ENCODE assay signal across 9 cellular contexts in the genomic region with DNA sequence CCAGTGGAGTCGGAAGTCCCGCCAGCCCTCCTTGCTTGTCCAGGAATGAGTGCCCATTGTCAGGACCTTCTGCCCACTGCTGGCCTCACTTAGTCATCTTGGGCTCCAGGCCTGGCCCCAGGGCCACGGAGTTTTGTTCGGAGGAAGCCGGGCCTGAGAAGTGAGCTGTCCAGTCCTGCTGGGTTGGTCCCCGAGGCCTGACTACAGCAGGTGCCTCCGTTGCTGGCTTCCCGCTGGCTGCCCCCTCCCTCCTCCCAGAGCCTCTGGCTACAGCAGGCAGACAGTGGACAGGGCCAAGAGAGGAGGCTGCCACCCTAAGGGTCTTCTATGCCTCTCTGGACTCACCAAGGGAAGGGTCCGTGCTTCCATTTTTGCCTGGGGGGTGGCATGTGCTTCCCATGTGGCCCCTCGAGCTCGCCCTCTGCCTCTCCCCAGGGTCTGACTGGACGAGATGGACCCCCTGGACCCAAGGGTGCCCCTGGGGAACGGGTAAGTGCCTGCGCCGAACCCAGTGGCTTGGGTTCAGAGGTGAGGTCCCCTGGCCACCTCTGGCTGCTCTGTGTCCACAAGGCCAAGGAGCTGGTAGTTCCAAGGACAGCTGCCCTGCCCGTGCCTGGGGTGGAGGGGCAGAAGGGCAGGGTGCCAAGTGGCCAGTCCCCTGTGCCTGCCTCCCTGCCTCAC. TPM values are rescaled to one million over a fixed set of nuclear protein-coding genes. Genes with fewer than 3 reads are reported as not detected.
DNase-seq lines count a peak whose midpoint lies in the region; TF ChIP-seq lines count a peak whose summit lies in the region.
"Had no signal": no experiment of that assay in that cellular context is flagged by ENCODE, and none has a peak within 500 bp of the region (broad histone marks: within the 10 kb centered on the region; RNA-seq: fewer than 3 reads in every experiment).

No MANE protein-coding gene starts in this region.

- no peak overlapping the region for H3K4me3 ChIP-seq in H7 (ENCODE audit: insufficient read depth, low read depth, low read length)
- no peak overlapping the region for H3K4me3 ChIP-seq in foreskin fibroblast (ENCODE audit: low read depth in 1 of 2, low read length in 2 of 2)
- H3K4me3 ChIP-seq in sigmoid colon: no peak overlapping the region

- WGBS in sigmoid colon, 2 donors: 46 to 72% methylated on average over 16 of the region's 16 CpGs

- H3K4me1 ChIP-seq in sigmoid colon: peaks cover 2 to 59% (median 47%) of the 10 kb centered on the region in 4 donors

- POLR2A ChIA-PET in RWPE1 (lab: Yijun Ruan, JAX; ENCODE audit: low non-redundant PET): no interaction called here

- DNase-seq in H7 (peak; percentile 63), RWPE1 (ENCODE audit: low spot score) (peak; percentile 55), foreskin fibroblast (peak; percentile 65 to 86), sigmoid colon (no peak), NCI-H187 (lab: John Stamatoyannopoulos, UW) (no peak)
- DNase-seq in NK-92 treated with Interleukin-12 subunit alpha and Interleukin-12 subunit beta, amount 100 ng/mL, for 24 hours (lab: John Stamatoyannopoulos, UW): no peak
- DNase-seq in activated effector memory CD4-positive, alpha-beta T cell treated with anti-CD3 and anti-CD28 coated beads, Interleukin-2, amount 50 U/mL, for 16 hours: no peak
- DNase-seq: activated T-cell treated with anti-CD3 and anti-CD28 coated beads, Interleukin-2, amount 50 U/mL, for 1 hour; SIG-M5 had no signal

- H3K9me3 ChIP-seq in sigmoid colon: no peaks in the 10 kb centered on the region

- intact Hi-C loops in sigmoid colon (cut with DNase I): no loop called here

- peaks cover 8% of the 10 kb centered on the region for H3K27me3 ChIP-seq in H7 (ENCODE audit: control insufficient read depth, insufficient read depth, low read length)
- H3K27me3 ChIP-seq in sigmoid colon: peaks cover 32 to 56% (median 46%) of the 10 kb centered on the region in 3 donors

- CTCF ChIA-PET in RWPE1 (lab: Yijun Ruan, JAX): interaction anchor here (0.6 to 2.5 kb wide), 3 partner anchors 11 to 530 kb away, joined by 3 to 14 read pairs (median 5); no protein-coding TSS in a partner anchor

- no peaks in the 10 kb centered on the region; the same call in 1 of the 2 replicates for H3K36me3 ChIP-seq in H7 (replicated peaks; ENCODE audit: control insufficient read depth, insufficient read depth, low read length)
- no peaks in the 10 kb centered on the region for H3K36me3 ChIP-seq in sigmoid colon

- peak overlapping the region; percentile 69 for H3K27ac ChIP-seq in RWPE1
- H3K27ac ChIP-seq in sigmoid colon: peak overlapping the region; percentile 4 to 67 (median 41)

- TF ChIP-seq CTCF in RWPE1 (conservative IDR thresholded peaks at IDR 0.05; ENCODE audit: low read depth) (no peak), foreskin fibroblast (IDR thresholded peaks at IDR 0.05; ENCODE audit: low read depth, low read length) (no peak), sigmoid colon (IDR thresholded peaks at IDR 0.05) (no peak)

- TF ChIP-seq EP300 in sigmoid colon (IDR thresholded peaks at IDR 0.05): no peak

- no peak for TF ChIP-seq POLR2A in sigmoid colon (IDR thresholded peaks at IDR 0.05)

RNA-seq across cellular contexts. Expression of gene COL9A3, which starts 2.8 kb away (rescaled TPM):
- 131 and 139 TPM in 2 replicates for total RNA-seq in H7 (2014; rRNA removed; shearing (Covaris generic))
- total RNA-seq in sigmoid colon: 10 to 100 TPM in 2 of 4 donors, 1 to 10 TPM in 2; 3.5 to 20.8 (median 10.8) TPM
- 1 to 10 TPM; 1.8 to 5.8 (median 4.4) TPM for polyA plus RNA-seq in sigmoid colon

RNA-seq across cellular contexts. Expression of gene OGFR, which starts 15.0 kb away (rescaled TPM):
- 50.1 and 57.1 TPM in 2 replicates for total RNA-seq in H7 (2014; rRNA removed; shearing (Covaris generic))
- 10 to 100 TPM; 44.7 to 61.5 (median 48.6) TPM for total RNA-seq in sigmoid colon
- polyA plus RNA-seq in sigmoid colon: 10 to 100 TPM; 22.2 to 64.8 (median 43.7) TPM

RNA-seq across cellular contexts. Expression of gene MRGBP, which starts 23.4 kb away (rescaled TPM):
- total RNA-seq in H7 (2014; rRNA removed; shearing (Covaris generic)): 28.3 and 28.5 TPM in 2 replicates
- total RNA-seq in sigmoid colon: 10 to 100 TPM in 3 of 4 donors, 1 to 10 TPM in 1; 7.1 to 16.0 (median 12.4) TPM
- polyA plus RNA-seq in sigmoid colon: 10 to 100 TPM in 2 of 3 donors, 1 to 10 TPM in 1; 8.1 to 11.2 (median 10.2) TPM

RNA-seq across cellular contexts. Expression of gene TCFL5, which starts 42.0 kb away (rescaled TPM):
- total RNA-seq in H7 (2014; rRNA removed; shearing (Covaris generic)): 25.7 and 36.8 TPM in 2 replicates
- total RNA-seq in sigmoid colon: 10 to 100 TPM in 2 of 4 donors, 1 to 10 TPM in 2; 8.1 to 16.9 (median 12.1) TPM
- polyA plus RNA-seq in sigmoid colon: 1 to 10 TPM; 2.3 to 7.8 (median 3.8) TPM

Comparison
In these comparisons a context has a peak if more than half of its experiments do, and no peak if none do; other contexts are left out.
1. DNase-seq: peak in H7 (single experiment), RWPE1 (single experiment) and foreskin fibroblast (2 of 2); none in sigmoid colon (single experiment), NCI-H187 (0 of 2), NK-92 treated with Interleukin-12 subunit alpha and Interleukin-12 subunit beta, amount 100 ng/mL, for 24 hours (single experiment) and activated effector memory CD4-positive, alpha-beta T cell treated with anti-CD3 and anti-CD28 coated beads, Interleukin-2, amount 50 U/mL, for 16 hours (single experiment).